In genomic region chr5:131082034-131082550, GRCh38 we compare ENCODE assay signal across 23 cellular contexts.
A peak's percentile ranks its signal among the peaks of the same experiment; 100 is the strongest.
DNase-seq lines count a peak whose midpoint lies in the region; ATAC-seq, FAIRE-seq and TF ChIP-seq lines count a peak whose summit lies in the region.
"Had no signal": no experiment of that assay in that cellular context is flagged by ENCODE, and none has a peak within 500 bp of the region (broad histone marks: within the 10 kb centered on the region; RNA-seq: fewer than 3 reads in every experiment).

No MANE protein-coding gene starts in this region.

- no peak overlapping the region for H3K27ac ChIP-seq in astrocyte (ENCODE audit: low read depth, low read length)
- H3K27ac ChIP-seq: 22Rv1, HL-60, KMS-11 had no signal

- TF ChIP-seq CTCF in astrocyte (IDR thresholded peaks at IDR 0.05; ENCODE audit: insufficient read depth, low read depth, low read length) = no peak
- TF ChIP-seq CTCF in GM10248 (IDR thresholded peaks at IDR 0.05; ENCODE audit: control extremely low read depth, extremely low read depth, low read depth, missing control alignments) = no peak

- H3K36me3 Mint-ChIP-seq in astrocyte (ENCODE audit: low read depth, unreplicated experiment) (no peaks in the 10 kb centered on the region), T-cell (no peaks in the 10 kb centered on the region)
- H3K36me3 Mint-ChIP-seq: CD4-positive, CD25-positive, alpha-beta regulatory T cell had no signal

- no peaks in the 10 kb centered on the region for H3K36me3 ChIP-seq in astrocyte (ENCODE audit: insufficient read depth, low read length)
- H3K36me3 ChIP-seq: BE2C had no signal

- H3K27me3 Mint-ChIP-seq in astrocyte (ENCODE audit: low read depth, unreplicated experiment) = no peaks in the 10 kb centered on the region
- peaks cover 0 to 3% of the 10 kb centered on the region in 2 donors for H3K27me3 Mint-ChIP-seq in T-cell

- H3K4me2 ChIP-seq in astrocyte (ENCODE audit: low read length) = no peak overlapping the region
- H3K4me2 ChIP-seq: KMS-11, SK-N-SH had no signal

- no peaks in the 10 kb centered on the region for H3K9me3 ChIP-seq in astrocyte (ENCODE audit: insufficient read depth, low read depth, low read length)
- H3K9me3 ChIP-seq: BE2C, SK-N-SH had no signal

- H3K27ac Mint-ChIP-seq in astrocyte (ENCODE audit: unreplicated experiment) = no peak overlapping the region
- no peak overlapping the region for H3K27ac Mint-ChIP-seq in T-cell
- H3K27ac Mint-ChIP-seq: CD4-positive, CD25-positive, alpha-beta regulatory T cell had no signal

- H3K4me3 ChIP-seq in astrocyte (ENCODE audit: insufficient read depth, low read depth, low read length) = no peak overlapping the region
- H3K4me3 ChIP-seq in skeletal muscle cell (ENCODE audit: low read depth, low read length) = no peak overlapping the region

- H3K79me2 ChIP-seq in astrocyte (ENCODE audit: insufficient read depth, low read length) = no peaks in the 10 kb centered on the region

- DNase-seq in AG08395 (ENCODE audit: low spot score) (peak; percentile 8), astrocyte (ENCODE audit: low read depth) (peak; percentile 10), fibroblast of peridontal ligament (ENCODE audit: extremely low read depth) (peak; percentile 38), skeletal muscle cell (ENCODE audit: low read depth) (peak; percentile 15), T-cell (no peak), GM19238 (ENCODE audit: insufficient read length, low spot score) (no peak), NCI-H1436 treated with DMSO at 0.1 percent for 48 hours (lab: John Stamatoyannopoulos, UW) (no peak), GM10248 (ENCODE audit: extremely low spot score) (no peak)
- DNase-seq: BE2C; Caco-2; CD4-positive, CD25-positive, alpha-beta regulatory T cell; DMS153; GDM1; NCI-H187 treated with DMSO at 0.1 percent for 48 hours; NCI-H2227 treated with DMSO at 0.1 percent for 48 hours; NCI-H524; SHP77 treated with DMSO at 0.1 percent for 48 hours; SK-N-SH had no signal

- POLR2A ChIA-PET in T-cell (lab: Charles Lee) (interaction anchor here in 1 of 2 donors (0.6 kb wide), 1 partner anchor 386 kb away, joined by 4 read pairs; no protein-coding TSS in a partner anchor), GM10248 (lab: Yijun Ruan, JAX) (no interaction called here)

- H3K4me1 ChIP-seq in astrocyte (ENCODE audit: insufficient read depth, low read length) = no peaks in the 10 kb centered on the region
- H3K4me1 ChIP-seq: BE2C, Caco-2 had no signal

- no peaks in the 10 kb centered on the region for H4K20me1 ChIP-seq in astrocyte (ENCODE audit: insufficient read depth, low read length)

- H3K4me3 Mint-ChIP-seq in astrocyte (ENCODE audit: unreplicated experiment) (no peak overlapping the region), T-cell (no peak overlapping the region)
- H3K4me3 Mint-ChIP-seq: CD4-positive, CD25-positive, alpha-beta regulatory T cell had no signal

- H3K27me3 ChIP-seq in astrocyte (ENCODE audit: insufficient read depth, low read length) = no peaks in the 10 kb centered on the region
- H3K27me3 ChIP-seq: BE2C had no signal

- H2AFZ ChIP-seq in astrocyte (ENCODE audit: low read depth, low read length) = no peak overlapping the region

- ATAC-seq in T-cell (replicated peaks in 1 of 4) = no peak

- no peak overlapping the region for H3K9ac ChIP-seq in astrocyte (ENCODE audit: low read length)
- H3K9ac ChIP-seq: KMS-11, SK-N-SH had no signal

- no peak for FAIRE-seq in astrocyte (lab: Jason Lieb, UNC)
- FAIRE-seq: GM12892, H1 had no signal

- H3K4me1 Mint-ChIP-seq in astrocyte (ENCODE audit: low read depth, unreplicated experiment) = no peaks in the 10 kb centered on the region
- H3K4me1 Mint-ChIP-seq in T-cell = peaks cover 16 to 19% (median 18%) of the 10 kb centered on the region in 3 donors

- CTCF ChIA-PET in T-cell (lab: Charles Lee) (no interaction called here), GM10248 (lab: Yijun Ruan, JAX) (no interaction called here)

- H3K9me3 Mint-ChIP-seq in astrocyte (ENCODE audit: unreplicated experiment) (peaks cover 9% of the 10 kb centered on the region), T-cell (no peaks in the 10 kb centered on the region)

Comparison
In these comparisons a context has a peak if more than half of its experiments do, and no peak if none do; other contexts are left out.
1. DNase-seq: peak in AG08395 (single experiment), astrocyte (single experiment), fibroblast of peridontal ligament (single experiment) and skeletal muscle cell (single experiment); none in T-cell (0 of 34), GM19238 (single experiment), NCI-H1436 treated with DMSO at 0.1 percent for 48 hours (single experiment) and GM10248 (single experiment).